25 cellular contexts compared by ENCODE assay signal in genomic region chr14:104652386-104652785, GRCh38. TPM values are rescaled to one million over a fixed set of nuclear protein-coding genes. Genes with fewer than 3 reads are reported as not detected.
"Had no signal": no experiment of that assay in that cellular context is flagged by ENCODE, and none has a peak within 500 bp of the region (broad histone marks: within the 10 kb centered on the region; RNA-seq: fewer than 3 reads in every experiment).

No MANE protein-coding gene starts in this region.

- H3K4me3 Mint-ChIP-seq: activated naive CD4-positive, alpha-beta T cell treated with anti-CD3 and anti-CD28 coated beads, Interleukin-2, amount 10 ng/mL, durations not matched to agents 7 days and 5 days; activated naive CD8-positive, alpha-beta T cell treated with anti-CD3 and anti-CD28 coated beads, Interleukin-2, amount 10 ng/mL, durations not matched to agents 7 days and 5 days; activated T-cell treated with anti-CD3 and anti-CD28 coated beads, Interleukin-2, amount 50 U/mL, for 24 hours; central memory CD8-positive, alpha-beta T cell; dendritic cell treated with granulocyte-macrophage colony-stimulating factor and Interleukin-4, amounts not matched to agents 40 ng/mL and 50 ng/mL, for 4 days; endodermal cell; immature natural killer cell; memory B cell; naive thymus-derived CD8-positive, alpha-beta T cell had no signal

- ATAC-seq: activated CD4-positive, CD25-positive, alpha-beta regulatory T cell treated with anti-CD3 and anti-CD28 coated beads, Interleukin-2, amount 50 U/mL, for 24 hours; foreskin keratinocyte; heart left ventricle; left colon; naive thymus-derived CD8-positive, alpha-beta T cell; psoas muscle had no signal

- H3K27me3 Mint-ChIP-seq: memory B cell had no signal

- H3K4me1 Mint-ChIP-seq: activated naive CD4-positive, alpha-beta T cell treated with anti-CD3 and anti-CD28 coated beads, Interleukin-2, amount 10 ng/mL, durations not matched to agents 7 days and 5 days; endodermal cell had no signal

- H3K36me3 Mint-ChIP-seq: memory B cell; naive thymus-derived CD8-positive, alpha-beta T cell had no signal

- DNase-seq: activated CD4-positive, alpha-beta T cell treated with anti-CD3 and anti-CD28 coated beads for 48 hours; activated CD4-positive, alpha-beta T cell treated with anti-CD3 and anti-CD28 coated beads, Interleukin-2, amount 50 U/mL, for 48 hours; activated CD8-positive, alpha-beta memory T cell treated with anti-CD3 and anti-CD28 coated beads, Interleukin-2, amount 50 U/mL, for 48 hours; activated gamma-delta T cell; activated naive CD4-positive, alpha-beta T cell treated with anti-CD3 and anti-CD28 coated beads, Interleukin-2, amount 10 ng/mL, durations not matched to agents 7 days and 5 days; activated naive CD8-positive, alpha-beta T cell treated with anti-CD3 and anti-CD28 coated beads, Interleukin-2, amount 10 ng/mL, durations not matched to agents 7 days and 5 days; activated T-cell treated with anti-CD3 and anti-CD28 coated beads, Interleukin-2, amount 50 U/mL, for 24 hours; foreskin keratinocyte; heart left ventricle; hypothalamus; immature natural killer cell; left colon; midbrain; naive thymus-derived CD8-positive, alpha-beta T cell; ovary; psoas muscle; stimulated activated CD4-positive, alpha-beta T cell treated with anti-CD3 and anti-CD28 coated beads, Interleukin-1b, Interleukin-23, amount 100 ng/mL, for 48 hours; stimulated activated naive CD4-positive, alpha-beta T cell; T-helper 9 cell; WERI-Rb-1 had no signal

- H3K27ac Mint-ChIP-seq: activated naive CD4-positive, alpha-beta T cell treated with anti-CD3 and anti-CD28 coated beads, Interleukin-2, amount 10 ng/mL, durations not matched to agents 7 days and 5 days; activated naive CD8-positive, alpha-beta T cell treated with anti-CD3 and anti-CD28 coated beads, Interleukin-2, amount 10 ng/mL, durations not matched to agents 7 days and 5 days; activated T-cell treated with anti-CD3 and anti-CD28 coated beads, Interleukin-2, amount 50 U/mL, for 24 hours; endodermal cell; immature natural killer cell; memory B cell had no signal

RNA-seq across cellular contexts. Expression of gene TMEM179, which starts 47.8 kb away (rescaled TPM):
- polyA plus RNA-seq: foreskin keratinocyte; immature natural killer cell; naive thymus-derived CD8-positive, alpha-beta T cell had no signal
